ENCODE assay signal across 14 cellular contexts in the genomic region with DNA sequence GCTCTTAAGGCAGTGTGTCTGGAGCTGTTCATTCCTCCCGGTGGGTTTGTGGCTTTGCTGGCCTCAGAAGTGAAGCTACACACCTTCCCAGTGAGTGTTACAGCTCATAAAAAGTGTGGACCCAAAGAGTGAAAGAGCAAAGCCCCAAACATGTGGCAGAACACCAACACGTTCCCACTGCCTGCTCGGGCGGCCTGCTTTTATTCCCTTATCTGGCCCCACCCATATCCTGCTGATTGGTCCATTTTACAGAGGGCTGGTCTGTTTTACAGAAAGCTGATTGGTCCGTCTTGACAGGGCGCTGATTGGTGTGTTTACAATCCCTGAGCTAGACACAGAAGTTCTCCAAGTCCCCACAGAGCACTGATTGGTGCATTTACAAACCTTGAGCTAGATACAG. TPM values are rescaled to one million over a fixed set of nuclear protein-coding genes. Genes with fewer than 3 reads are reported as not detected.
DNase-seq lines count a peak whose midpoint lies in the region; ATAC-seq, FAIRE-seq and TF ChIP-seq lines count a peak whose summit lies in the region.
"Had no signal": no experiment of that assay in that cellular context is flagged by ENCODE, and none has a peak within 500 bp of the region (broad histone marks: within the 10 kb centered on the region; RNA-seq: fewer than 3 reads in every experiment).

No MANE protein-coding gene starts in this region.

- H3K27me3 ChIP-seq in skeletal muscle satellite cell (ENCODE audit: control insufficient read depth, insufficient read depth, low read length) = no peaks in the 10 kb centered on the region
- H3K27me3 ChIP-seq: vagina had no signal

- no peak overlapping the region for H3K27ac Mint-ChIP-seq in activated T-cell treated with anti-CD3 and anti-CD28 coated beads, Interleukin-2, amount 50 U/mL, for 72 hours
- peak overlapping the region; percentile 92 for H3K27ac Mint-ChIP-seq in chondrocyte (ENCODE audit: unreplicated experiment)

- no peak for ATAC-seq in activated T-cell treated with anti-CD3 and anti-CD28 coated beads, Interleukin-2, amount 50 U/mL, for 4 hours
- no peak for ATAC-seq in activated T-cell treated with anti-CD3 and anti-CD28 coated beads, Interleukin-2, amount 50 U/mL, for 72 hours (replicated peaks in 1 of 2)
- no peak for ATAC-seq in HG02840 (IDR thresholded peaks at IDR 0.05; ENCODE audit: low FRiP score, unreplicated experiment)

- no peak overlapping the region for H3K9ac ChIP-seq in skeletal muscle satellite cell (ENCODE audit: low read depth, low read length)

- H3K27me3 Mint-ChIP-seq in activated T-cell treated with anti-CD3 and anti-CD28 coated beads, Interleukin-2, amount 50 U/mL, for 4 hours (ENCODE audit: low read depth) = no peaks in the 10 kb centered on the region
- H3K27me3 Mint-ChIP-seq in activated T-cell treated with anti-CD3 and anti-CD28 coated beads, Interleukin-2, amount 50 U/mL, for 72 hours (ENCODE audit: low read depth) = no peaks in the 10 kb centered on the region
- no peaks in the 10 kb centered on the region for H3K27me3 Mint-ChIP-seq in chondrocyte (ENCODE audit: low read depth)
- H3K27me3 Mint-ChIP-seq: central memory CD8-positive, alpha-beta T cell had no signal

- CTCF ChIA-PET in RWPE1 (lab: Yijun Ruan, JAX) = interaction anchor here (0.6 to 3.8 kb wide), 3 partner anchors 26 to 27 kb away, joined by 3 to 28 read pairs (median 9); a partner anchor contains a TSS

- no peak overlapping the region for H3K4me3 ChIP-seq in skeletal muscle satellite cell (ENCODE audit: low read length)
- H3K4me3 ChIP-seq: vagina had no signal

- peak overlapping the region; percentile 29 for H3K4me3 Mint-ChIP-seq in activated T-cell treated with anti-CD3 and anti-CD28 coated beads, Interleukin-2, amount 50 U/mL, for 4 hours
- peak overlapping the region in 1 of 2 donors; percentile 55 for H3K4me3 Mint-ChIP-seq in activated T-cell treated with anti-CD3 and anti-CD28 coated beads, Interleukin-2, amount 50 U/mL, for 72 hours
- H3K4me3 Mint-ChIP-seq in chondrocyte (ENCODE audit: unreplicated experiment) = no peak overlapping the region

- H3K36me3 Mint-ChIP-seq in activated T-cell treated with anti-CD3 and anti-CD28 coated beads, Interleukin-2, amount 50 U/mL, for 4 hours (ENCODE audit: insufficient read depth) = peaks cover 5% of the 10 kb centered on the region
- peaks cover 0 to 2% of the 10 kb centered on the region in 2 donors for H3K36me3 Mint-ChIP-seq in activated T-cell treated with anti-CD3 and anti-CD28 coated beads, Interleukin-2, amount 50 U/mL, for 72 hours (ENCODE audit: insufficient read depth in 2 of 2)
- no peaks in the 10 kb centered on the region for H3K36me3 Mint-ChIP-seq in chondrocyte (ENCODE audit: low read depth)

- peaks cover 8% of the 10 kb centered on the region for H3K36me3 ChIP-seq in skeletal muscle satellite cell (ENCODE audit: insufficient read depth, low read length)
- H3K36me3 ChIP-seq: vagina had no signal

- TF ChIP-seq CTCF in RWPE1 (conservative IDR thresholded peaks at IDR 0.05; ENCODE audit: low read depth) (no peak), chondrocyte (IDR thresholded peaks at IDR 0.05) (no peak)

- H3K9me3 Mint-ChIP-seq in activated T-cell treated with anti-CD3 and anti-CD28 coated beads, Interleukin-2, amount 50 U/mL, for 4 hours = no peaks in the 10 kb centered on the region
- H3K9me3 Mint-ChIP-seq in activated T-cell treated with anti-CD3 and anti-CD28 coated beads, Interleukin-2, amount 50 U/mL, for 72 hours = no peaks in the 10 kb centered on the region
- H3K9me3 Mint-ChIP-seq in chondrocyte (ENCODE audit: low read depth) = no peaks in the 10 kb centered on the region
- H3K9me3 Mint-ChIP-seq: central memory CD8-positive, alpha-beta T cell had no signal

- FAIRE-seq in GM19239 (lab: Jason Lieb, UNC) = no peak

- peaks cover 55% of the 10 kb centered on the region for H3K4me1 ChIP-seq in skeletal muscle satellite cell (ENCODE audit: control insufficient read depth, insufficient read depth, low read length)

- no peaks in the 10 kb centered on the region for H3K9me3 ChIP-seq in skeletal muscle satellite cell (replicated peaks; ENCODE audit: low read length)
- H3K9me3 ChIP-seq: vagina had no signal

- H3K4me2 ChIP-seq in skeletal muscle satellite cell (ENCODE audit: low read length) = peak overlapping the region; percentile 37

- POLR2A ChIA-PET in RWPE1 (lab: Yijun Ruan, JAX; ENCODE audit: low non-redundant PET) = interaction anchor here (0.7 kb wide), 1 partner anchor 26 kb away, joined by 3 read pairs; a partner anchor contains a TSS

- DNase-seq in activated T-cell treated with anti-CD3 and anti-CD28 coated beads, Interleukin-2, amount 50 U/mL, for 4 hours = no peak
- no peak for DNase-seq in activated T-cell treated with anti-CD3 and anti-CD28 coated beads, Interleukin-2, amount 50 U/mL, for 72 hours
- DNase-seq in RWPE1 (ENCODE audit: low spot score) = no peak
- DNase-seq in chondrocyte (ENCODE audit: low spot score) = no peak
- no peak for DNase-seq in NCI-H446 treated with DMSO at 0.1 percent for 48 hours (lab: John Stamatoyannopoulos, UW)
- DNase-seq in GM19239 (ENCODE audit: insufficient read length, low spot score) = no peak
- DNase-seq: activated effector memory CD4-positive, alpha-beta T cell treated with anti-CD3 and anti-CD28 coated beads, Interleukin-2, amount 50 U/mL, for 16 hours; NCI-H2081 treated with DMSO at 0.1 percent for 48 hours; posterior cingulate gyrus; WERI-Rb-1 had no signal

- peak overlapping the region; percentile 94 for H3K27ac ChIP-seq in RWPE1
- H3K27ac ChIP-seq: vagina, WERI-Rb-1 had no signal

- peaks cover 26% of the 10 kb centered on the region for H3K4me1 Mint-ChIP-seq in activated T-cell treated with anti-CD3 and anti-CD28 coated beads, Interleukin-2, amount 50 U/mL, for 4 hours (ENCODE audit: low read depth)
- H3K4me1 Mint-ChIP-seq in activated T-cell treated with anti-CD3 and anti-CD28 coated beads, Interleukin-2, amount 50 U/mL, for 72 hours (ENCODE audit: low read depth) = peaks cover 28% of the 10 kb centered on the region
- peaks cover 74% of the 10 kb centered on the region for H3K4me1 Mint-ChIP-seq in chondrocyte (ENCODE audit: low read depth)

RNA-seq across cellular contexts. Expression of a gene that starts 2.3 kb away (rescaled TPM):
- 100 to 1,000 TPM; 135 to 157 (median 149) TPM for total RNA-seq in activated T-cell treated with anti-CD3 and anti-CD28 coated beads, Interleukin-2, amount 50 U/mL, for 4 hours
- total RNA-seq in activated T-cell treated with anti-CD3 and anti-CD28 coated beads, Interleukin-2, amount 50 U/mL, for 72 hours = 10 to 100 TPM; 72.9 TPM
- total RNA-seq in chondrocyte = 47.0 to 54.9 TPM (median 47.4 TPM) in 3 replicates
- 122 and 180 TPM in 2 replicates for total RNA-seq in skeletal muscle satellite cell (2012; rRNA removed)

RNA-seq across cellular contexts. Expression of a gene that starts 26.6 kb away (rescaled TPM):
- total RNA-seq in activated T-cell treated with anti-CD3 and anti-CD28 coated beads, Interleukin-2, amount 50 U/mL, for 4 hours = 1 to 10 TPM in 1 of 3 donors, under 1 TPM in 2; 0.66 to 1.2 (median 0.69) TPM
- 1 to 10 TPM; 4.6 to 6.1 TPM for total RNA-seq in activated T-cell treated with anti-CD3 and anti-CD28 coated beads, Interleukin-2, amount 50 U/mL, for 72 hours
- 7.1 to 9.9 TPM (median 7.9 TPM) in 3 replicates for total RNA-seq in chondrocyte
- total RNA-seq in skeletal muscle satellite cell (2012; rRNA removed) = 1.0 and 2.8 TPM in 2 replicates

RNA-seq across cellular contexts. Expression of a gene that starts 44.9 kb away (rescaled TPM):
- total RNA-seq in activated T-cell treated with anti-CD3 and anti-CD28 coated beads, Interleukin-2, amount 50 U/mL, for 4 hours = 100 to 1,000 TPM; 107 to 124 (median 116) TPM
- 100 to 1,000 TPM in 1 of 2 donors, 10 to 100 TPM in 1; 98.0 to 113 TPM for total RNA-seq in activated T-cell treated with anti-CD3 and anti-CD28 coated beads, Interleukin-2, amount 50 U/mL, for 72 hours
- total RNA-seq in chondrocyte = 143 to 158 TPM (median 156 TPM) in 3 replicates
- total RNA-seq in skeletal muscle satellite cell (2012; rRNA removed) = 180 and 188 TPM in 2 replicates

RNA-seq across cellular contexts. Expression of a gene that starts 50.2 kb away (rescaled TPM):
- 1 to 10 TPM; 3.6 to 4.1 (median 4.0) TPM for total RNA-seq in activated T-cell treated with anti-CD3 and anti-CD28 coated beads, Interleukin-2, amount 50 U/mL, for 4 hours
- 1 to 10 TPM; 2.5 to 3.0 TPM for total RNA-seq in activated T-cell treated with anti-CD3 and anti-CD28 coated beads, Interleukin-2, amount 50 U/mL, for 72 hours
- total RNA-seq in chondrocyte = 2.1 to 2.8 TPM (median 2.6 TPM) in 3 replicates
- total RNA-seq in skeletal muscle satellite cell (2012; rRNA removed) = 3.8 and 3.9 TPM in 2 replicates
